13 cellular contexts compared by ENCODE assay signal in the genomic region with DNA sequence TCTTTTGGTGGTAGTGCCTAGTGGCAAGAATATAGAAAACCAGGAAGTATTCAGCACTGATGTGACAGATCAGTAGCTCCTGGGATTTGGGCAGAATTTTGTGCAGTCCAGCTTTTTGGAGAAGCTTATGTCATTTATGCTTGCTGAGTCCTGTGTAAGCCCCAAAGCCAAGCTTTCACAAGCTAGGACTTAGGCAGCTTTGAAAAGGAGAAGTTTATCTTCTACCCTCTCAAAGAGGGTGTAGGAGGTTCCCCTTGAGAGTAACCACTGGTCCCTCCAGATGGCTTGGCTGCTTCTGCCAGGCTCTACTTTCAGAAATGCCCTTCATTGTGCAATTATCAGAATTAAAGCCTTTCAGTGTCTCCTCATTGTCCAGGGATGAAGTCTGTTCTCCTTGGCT.
DNase-seq lines count a peak whose midpoint lies in the region; ATAC-seq and TF ChIP-seq lines count a peak whose summit lies in the region.
"Had no signal": no experiment of that assay in that cellular context is flagged by ENCODE, and none has a peak within 500 bp of the region (broad histone marks: within the 10 kb centered on the region; RNA-seq: fewer than 3 reads in every experiment).

No MANE protein-coding gene starts in this region.

- no peak overlapping the region for H4K8ac ChIP-seq in neuronal stem cell (ENCODE audit: low read depth, low read length)

- no peaks in the 10 kb centered on the region for H3K79me1 ChIP-seq in neuronal stem cell (ENCODE audit: low read depth, low read length)

- H3K9me3 ChIP-seq in A673 (ENCODE audit: low read depth, low read length, poor library complexity, severe bottlenecking): peaks cover 10% of the 10 kb centered on the region
- peaks cover 3% of the 10 kb centered on the region for H3K9me3 ChIP-seq in RWPE2 (ENCODE audit: severe bottlenecking)
- no peaks in the 10 kb centered on the region for H3K9me3 ChIP-seq in neuronal stem cell (replicated peaks in 1 of 2; ENCODE audit: control insufficient read depth in 2 of 2, insufficient read depth in 1 of 2, low read depth in 1 of 2, low read length in 2 of 2)
- H3K9me3 ChIP-seq in left lung: peaks cover 0 to 19% of the 10 kb centered on the region in 2 donors

- H3K27me3 ChIP-seq in A673 (replicated peaks; ENCODE audit: insufficient read depth, low read depth, low read length, poor library complexity) (no peaks in the 10 kb centered on the region), RWPE2 (ENCODE audit: insufficient read depth, poor library complexity, severe bottlenecking) (no peaks in the 10 kb centered on the region), neuronal stem cell (ENCODE audit: control insufficient read depth in 3 of 3, insufficient read depth in 3 of 3, low read depth in 1 of 3, low read length in 3 of 3) (no peaks in the 10 kb centered on the region), left lung (no peaks in the 10 kb centered on the region)

- POLR2A ChIA-PET in A673 (lab: Charles Lee; ENCODE audit: low non-redundant PET): interaction anchor here (0.6 kb wide), 1 partner anchor 171 kb away, joined by 4 read pairs; no protein-coding TSS in a partner anchor

- no TSS peak for BruUV-seq in A673 (replicated peaks; lab: Mats Ljungman, UMichigan)

- no peak overlapping the region for H3K14ac ChIP-seq in neuronal stem cell (ENCODE audit: low read length)

- H2BK5ac ChIP-seq in neuronal stem cell (ENCODE audit: low read length): no peak overlapping the region

- H3K27ac Mint-ChIP-seq in central memory CD8-positive, alpha-beta T cell (ENCODE audit: low read depth): peak overlapping the region; percentile 94
- H3K27ac Mint-ChIP-seq: neural progenitor cell had no signal

- H3K27me3 Mint-ChIP-seq in central memory CD8-positive, alpha-beta T cell: no peaks in the 10 kb centered on the region

- peaks cover 16% of the 10 kb centered on the region for H3K9me3 Mint-ChIP-seq in central memory CD8-positive, alpha-beta T cell

- H3K36me3 Mint-ChIP-seq in central memory CD8-positive, alpha-beta T cell (ENCODE audit: insufficient read depth): peaks cover 7% of the 10 kb centered on the region
- H3K36me3 Mint-ChIP-seq: neural progenitor cell had no signal

- CTCF ChIA-PET in A673 (lab: Charles Lee): no interaction called here

- peak overlapping the region; percentile 68 for H3K4me3 Mint-ChIP-seq in central memory CD8-positive, alpha-beta T cell
- H3K4me3 Mint-ChIP-seq: neural progenitor cell had no signal

- H2AFZ ChIP-seq in neuronal stem cell (ENCODE audit: low read length): no peak overlapping the region
- H2AFZ ChIP-seq: neural progenitor cell had no signal

- ATAC-seq in RWPE2 (ENCODE audit: low read depth): no peak
- no peak for ATAC-seq in central memory CD8-positive, alpha-beta T cell (replicated peaks; ENCODE audit: extremely low read depth, poor library complexity, severe bottlenecking)
- no peak for ATAC-seq in HG03175 (IDR thresholded peaks at IDR 0.05; ENCODE audit: unreplicated experiment)
- ATAC-seq in left lung: no peak
- ATAC-seq: right cardiac atrium had no signal

- H3K9ac ChIP-seq in neuronal stem cell (ENCODE audit: low read depth, low read length, poor library complexity): no peak overlapping the region
- H3K9ac ChIP-seq: neural progenitor cell had no signal

- H2AK5ac ChIP-seq in neuronal stem cell (ENCODE audit: low read depth, low read length): no peak overlapping the region

- H3K4me3 ChIP-seq in A673 (ENCODE audit: low read depth, low read length, poor library complexity, severe bottlenecking) (no peak overlapping the region), RWPE2 (ENCODE audit: severe bottlenecking) (no peak overlapping the region), neuronal stem cell (ENCODE audit: low read length in 2 of 2) (no peak overlapping the region), left lung (no peak overlapping the region)
- H3K4me3 ChIP-seq: neural progenitor cell had no signal

- no peak overlapping the region for H3K23ac ChIP-seq in neuronal stem cell (ENCODE audit: low read depth, low read length, poor library complexity)

- no peak overlapping the region for H3K18ac ChIP-seq in neuronal stem cell (ENCODE audit: low read length)

- H3K27ac ChIP-seq in A673 (ENCODE audit: low read depth, low read length, poor library complexity, severe bottlenecking) (peak overlapping the region; percentile 72), RWPE2 (ENCODE audit: poor library complexity, severe bottlenecking) (peak overlapping the region; percentile 85), neuronal stem cell (replicated peaks; ENCODE audit: low read length) (no peak overlapping the region), left lung (peak overlapping the region in 1 of 2 donors; percentile 78)
- H3K27ac ChIP-seq: neural progenitor cell had no signal

- H3K4me1 ChIP-seq in A673 (ENCODE audit: insufficient read depth, low read length, poor library complexity, severe bottlenecking) (no peaks in the 10 kb centered on the region), RWPE2 (ENCODE audit: insufficient read depth, poor library complexity, severe bottlenecking) (peaks cover 3% of the 10 kb centered on the region), neuronal stem cell (ENCODE audit: control insufficient read depth in 2 of 2, insufficient read depth in 1 of 2, low read depth in 1 of 2, low read length in 2 of 2) (no peaks in the 10 kb centered on the region), left lung (no peaks in the 10 kb centered on the region)
- H3K4me1 ChIP-seq: neural progenitor cell had no signal

- peaks cover 27% of the 10 kb centered on the region for H3K4me1 Mint-ChIP-seq in central memory CD8-positive, alpha-beta T cell
- H3K4me1 Mint-ChIP-seq: neural progenitor cell had no signal

- H2BK12ac ChIP-seq in neuronal stem cell (ENCODE audit: low read length): no peak overlapping the region

- TF ChIP-seq CTCF in A673 (conservative IDR thresholded peaks at IDR 0.05; ENCODE audit: low read depth, low read length): no peak
- TF ChIP-seq CTCF in RWPE2 (IDR thresholded peaks at IDR 0.05; ENCODE audit: poor library complexity, severe bottlenecking): no peak
- TF ChIP-seq CTCF in left lung (IDR thresholded peaks at IDR 0.05): no peak

- H2BK15ac ChIP-seq in neuronal stem cell (ENCODE audit: low read length): no peak overlapping the region

- intact Hi-C loops in A673 (cut with micrococcal nuclease; ENCODE audit: unreplicated experiment) (no loop called here), left lung (cut with DNase I) (no loop called here)

- H2BK120ac ChIP-seq in neuronal stem cell (ENCODE audit: low read depth, low read length): no peak overlapping the region

- no peaks in the 10 kb centered on the region for H3K36me3 ChIP-seq in A673 (ENCODE audit: insufficient read depth, low read length, poor library complexity, severe bottlenecking)
- H3K36me3 ChIP-seq in RWPE2 (ENCODE audit: low read depth): no peaks in the 10 kb centered on the region
- H3K36me3 ChIP-seq in neuronal stem cell (replicated peaks in 1 of 2; ENCODE audit: control insufficient read depth in 2 of 2, insufficient read depth in 2 of 2, low read length in 2 of 2): no peaks in the 10 kb centered on the region
- no peaks in the 10 kb centered on the region for H3K36me3 ChIP-seq in left lung
- H3K36me3 ChIP-seq: neural progenitor cell had no signal

- DNase-seq in A673 (ENCODE audit: low spot score): no peak
- DNase-seq in GF-D8 (lab: John Stamatoyannopoulos, UW): peak; percentile 76
- DNase-seq in RWPE2 (ENCODE audit: low spot score): no peak
- DNase-seq in central memory CD8-positive, alpha-beta T cell (ENCODE audit: low spot score in 2 of 2): no peak
- DNase-seq in neuronal stem cell (ENCODE audit: low spot score): no peak
- no peak for DNase-seq in left lung
- DNase-seq in epidermal melanocyte (ENCODE audit: insufficient read length, low spot score): no peak
- DNase-seq: NCI-H1694 treated with DMSO at 0.1 percent for 48 hours, NCI-H510A, right cardiac atrium, substantia nigra had no signal

- no peak overlapping the region for H3K4me2 ChIP-seq in neuronal stem cell (ENCODE audit: insufficient read depth, low read length, poor library complexity, severe bottlenecking)
- H3K4me2 ChIP-seq: neural progenitor cell had no signal

- no peak overlapping the region for H4K91ac ChIP-seq in neuronal stem cell (ENCODE audit: low read depth, low read length, poor library complexity)

- no peak overlapping the region for H3K4ac ChIP-seq in neuronal stem cell (ENCODE audit: low read length)
